In genomic region chr11:33132510-33132909, GRCh38 we compare ENCODE assay signal across 30 cellular contexts.
"Had no signal": no experiment of that assay in that cellular context is flagged by ENCODE, and none has a peak within 500 bp of the region (broad histone marks: within the 10 kb centered on the region; RNA-seq: fewer than 3 reads in every experiment).

No MANE protein-coding gene starts in this region.

- H3K27ac Mint-ChIP-seq: activated CD4-positive, alpha-beta memory T cell treated with anti-CD3 and anti-CD28 coated beads, Interleukin-2, amount 10 ng/mL, durations not matched to agents 7 days and 5 days; activated naive CD8-positive, alpha-beta T cell treated with anti-CD3 and anti-CD28 coated beads for 36 hours; activated T-cell treated with anti-CD3 and anti-CD28 coated beads, Interleukin-2, amount 50 U/mL, for 72 hours; activated T-helper 17 cell treated with anti-CD3 and anti-CD28 coated beads, Interleukin-2, amount 50 U/mL, for 72 hours had no signal

- H3K36me3 ChIP-seq: brain microvascular endothelial cell, Peyer's patch had no signal

- H3K4me1 ChIP-seq: Peyer's patch had no signal

- H3K27me3 ChIP-seq: brain microvascular endothelial cell, Peyer's patch had no signal

- DNase-seq: activated CD4-positive, alpha-beta memory T cell treated with anti-CD3 and anti-CD28 coated beads, Interleukin-2, amount 10 ng/mL, durations not matched to agents 7 days and 5 days; activated CD4-positive, alpha-beta T cell treated with anti-CD3 and anti-CD28 coated beads for 1 hour; activated CD4-positive, alpha-beta T cell treated with anti-CD3 and anti-CD28 coated beads for 48 hours; activated CD4-positive, CD25-positive, alpha-beta regulatory T cell; activated effector memory CD4-positive, alpha-beta T cell treated with anti-CD3 and anti-CD28 coated beads, Interleukin-2, amount 50 U/mL, for 16 hours; activated naive CD4-positive, alpha-beta T cell; activated naive CD4-positive, alpha-beta T cell treated with anti-CD3 and anti-CD28 coated beads, Interleukin-2, amount 50 U/mL, for 16 hours; activated naive CD8-positive, alpha-beta T cell treated with anti-CD3 and anti-CD28 coated beads for 36 hours; activated T-cell treated with anti-CD3 and anti-CD28 coated beads, Interleukin-2, amount 50 U/mL, for 1 hour; activated T-cell treated with anti-CD3 and anti-CD28 coated beads, Interleukin-2, amount 50 U/mL, for 72 hours; amniotic stem cell; aorta; brain microvascular endothelial cell; central memory CD4-positive, alpha-beta T cell; NCI-H1092 treated with DMSO at 0.1 percent for 48 hours; NCI-H1417 treated with DMSO at 0.1 percent for 48 hours; NCI-H1694; NCI-H1930; NCI-H2081 treated with DMSO at 0.1 percent for 48 hours; NCI-H345; NCI-H524 treated with DMSO at 0.1 percent for 48 hours; PC-3; Peyer's patch; Right ventricle myocardium superior; SW 1271; T-helper 1 cell; T-helper 2 cell; T-helper 9 cell had no signal

- H3K27me3 Mint-ChIP-seq: activated CD4-positive, alpha-beta memory T cell treated with anti-CD3 and anti-CD28 coated beads, Interleukin-2, amount 10 ng/mL, durations not matched to agents 7 days and 5 days; activated naive CD8-positive, alpha-beta T cell treated with anti-CD3 and anti-CD28 coated beads for 36 hours; activated T-helper 17 cell treated with anti-CD3 and anti-CD28 coated beads, Interleukin-2, amount 50 U/mL, for 72 hours had no signal

- H3K4me3 Mint-ChIP-seq: activated CD4-positive, alpha-beta memory T cell treated with anti-CD3 and anti-CD28 coated beads, Interleukin-2, amount 10 ng/mL, durations not matched to agents 7 days and 5 days; activated naive CD8-positive, alpha-beta T cell treated with anti-CD3 and anti-CD28 coated beads for 36 hours; activated T-cell treated with anti-CD3 and anti-CD28 coated beads, Interleukin-2, amount 50 U/mL, for 72 hours; activated T-helper 17 cell treated with anti-CD3 and anti-CD28 coated beads, Interleukin-2, amount 50 U/mL, for 72 hours had no signal

- ATAC-seq: activated T-cell treated with anti-CD3 and anti-CD28 coated beads, Interleukin-2, amount 50 U/mL, for 72 hours; activated T-helper 17 cell treated with anti-CD3 and anti-CD28 coated beads, Interleukin-2, amount 50 U/mL, for 72 hours; PC-3 had no signal

- H3K9me3 ChIP-seq: Peyer's patch had no signal

- H3K9me3 Mint-ChIP-seq: activated CD4-positive, alpha-beta memory T cell treated with anti-CD3 and anti-CD28 coated beads, Interleukin-2, amount 10 ng/mL, durations not matched to agents 7 days and 5 days; activated naive CD8-positive, alpha-beta T cell treated with anti-CD3 and anti-CD28 coated beads for 36 hours; activated T-cell treated with anti-CD3 and anti-CD28 coated beads, Interleukin-2, amount 50 U/mL, for 72 hours; activated T-helper 17 cell treated with anti-CD3 and anti-CD28 coated beads, Interleukin-2, amount 50 U/mL, for 72 hours had no signal

- H3K4me1 Mint-ChIP-seq: activated T-helper 17 cell treated with anti-CD3 and anti-CD28 coated beads, Interleukin-2, amount 50 U/mL, for 72 hours had no signal

- H3K4me3 ChIP-seq: Peyer's patch had no signal

- H3K27ac ChIP-seq: brain microvascular endothelial cell, Peyer's patch, VCaP had no signal
